Comparison of ENCODE assay signal across 13 cellular contexts in genomic region chr9:95078934-95079333, GRCh38.
DNase-seq lines count a peak whose midpoint lies in the region; ATAC-seq and TF ChIP-seq lines count a peak whose summit lies in the region.
"Had no signal": no experiment of that assay in that cellular context is flagged by ENCODE, and none has a peak within 500 bp of the region (broad histone marks: within the 10 kb centered on the region; RNA-seq: fewer than 3 reads in every experiment).

No MANE protein-coding gene starts in this region.

- H3K36me3 ChIP-seq in body of pancreas (replicated peaks in 1 of 2; ENCODE audit: insufficient read depth in 1 of 2, low read depth in 2 of 2) (peaks cover 0 to 20% of the 10 kb centered on the region in 2 donors), sigmoid colon (peaks cover 16 to 50% (median 27%) of the 10 kb centered on the region in 4 donors)

- no peaks in the 10 kb centered on the region for H3K27me3 ChIP-seq in body of pancreas
- no peaks in the 10 kb centered on the region for H3K27me3 ChIP-seq in sigmoid colon
- H3K27me3 ChIP-seq: BLaER1 treated with 17β-estradiol and CSF1 and Interleukin-3, amounts not matched to agents 10 nM and 100 nM; pancreas had no signal

- peak; percentile 43 for DNase-seq in EH (ENCODE audit: low read depth)
- peak in 1 of 4 donors; percentile 51 for DNase-seq in body of pancreas
- peak; percentile 73 for DNase-seq in iPS-NIHi7 (ENCODE audit: extremely low spot score)
- DNase-seq in sigmoid colon, result peak; percentile 63
- DNase-seq in AG08396 (ENCODE audit: low spot score), result no peak
- no peak for DNase-seq in central memory CD4-positive, alpha-beta T cell
- DNase-seq in activated CD4-positive, alpha-beta T cell treated with anti-CD3 and anti-CD28 coated beads, Interleukin-2, amount 50 U/mL, for 48 hours, result no peak
- DNase-seq: activated CD8-positive, alpha-beta T cell treated with anti-CD3 and anti-CD28 coated beads, Interleukin-2, amount 10 ng/mL, durations not matched to agents 7 days and 5 days; HCEC 1CT; NCI-H524 treated with DMSO at 0.1 percent for 48 hours had no signal

- TF ChIP-seq EP300 in sigmoid colon (IDR thresholded peaks at IDR 0.05), result no peak

- no peaks in the 10 kb centered on the region for H3K9me3 ChIP-seq in body of pancreas
- no peaks in the 10 kb centered on the region for H3K9me3 ChIP-seq in sigmoid colon
- H3K9me3 ChIP-seq: BLaER1 treated with 17β-estradiol and CSF1 and Interleukin-3, amounts not matched to agents 10 nM and 100 nM; pancreas had no signal

- intact Hi-C loops in body of pancreas (cut with DNase I) (no loop called here), sigmoid colon (cut with DNase I) (no loop called here)

- ATAC-seq in body of pancreas (peak; percentile 19), HG03175 (IDR thresholded peaks at IDR 0.05; ENCODE audit: unreplicated experiment) (no peak)
- ATAC-seq: activated CD8-positive, alpha-beta T cell treated with anti-CD3 and anti-CD28 coated beads, Interleukin-2, amount 10 ng/mL, durations not matched to agents 7 days and 5 days had no signal

- 18 to 32% methylated on average over 6 of the region's 6 CpGs for WGBS in body of pancreas, 2 donors
- 25 to 61% methylated on average over 6 of the region's 6 CpGs for WGBS in sigmoid colon, 2 donors

- H3K4me1 ChIP-seq in body of pancreas, result peaks cover 53% of the 10 kb centered on the region
- H3K4me1 ChIP-seq in sigmoid colon, result peaks cover 0 to 100% (median 96%) of the 10 kb centered on the region in 4 donors

- TF ChIP-seq CTCF in body of pancreas (IDR thresholded peaks at IDR 0.05) (peak in 2 of 7 experiments; percentile 10 to 31), sigmoid colon (IDR thresholded peaks at IDR 0.05) (no peak)

- H3K4me3 ChIP-seq in body of pancreas, result no peak overlapping the region
- no peak overlapping the region for H3K4me3 ChIP-seq in sigmoid colon
- H3K4me3 ChIP-seq: BLaER1 treated with 17β-estradiol and CSF1 and Interleukin-3, amounts not matched to agents 10 nM and 100 nM; pancreas had no signal

- H3K27ac ChIP-seq in body of pancreas (peak overlapping the region in 3 of 4 donors; percentile 47 to 53 (median 52)), sigmoid colon (peak overlapping the region; percentile 77 to 99 (median 86))
- H3K27ac ChIP-seq: BLaER1 treated with 17β-estradiol and CSF1 and Interleukin-3, amounts not matched to agents 10 nM and 100 nM had no signal

- TF ChIP-seq POLR2A in body of pancreas (IDR thresholded peaks at IDR 0.05), result no peak
- no peak for TF ChIP-seq POLR2A in sigmoid colon (IDR thresholded peaks at IDR 0.05)

Comparison
In these comparisons a context has a peak if more than half of its experiments do, and no peak if none do; other contexts are left out.
1. DNase-seq: peak in EH (single experiment), iPS-NIHi7 (single experiment) and sigmoid colon (single experiment); none in AG08396 (single experiment), central memory CD4-positive, alpha-beta T cell (single experiment) and activated CD4-positive, alpha-beta T cell treated with anti-CD3 and anti-CD28 coated beads, Interleukin-2, amount 50 U/mL, for 48 hours (0 of 2).